In genomic region chr14:54773171-54774006, GRCh38 we compare ENCODE assay signal across 8 cellular contexts.
DNase-seq lines count a peak whose midpoint lies in the region; ATAC-seq and TF ChIP-seq lines count a peak whose summit lies in the region.

No MANE protein-coding gene starts in this region.

- H3K4me1 Mint-ChIP-seq in activated naive CD8-positive, alpha-beta T cell treated with anti-CD3 and anti-CD28 coated beads for 36 hours: peaks cover 43% of the 10 kb centered on the region
- no peaks in the 10 kb centered on the region for H3K4me1 Mint-ChIP-seq in glutamatergic neuron (ENCODE audit: low read depth, unreplicated experiment)
- peaks cover 53% of the 10 kb centered on the region for H3K4me1 Mint-ChIP-seq in osteocyte (ENCODE audit: unreplicated experiment)

- no peaks in the 10 kb centered on the region for H3K9me3 ChIP-seq in SK-N-MC (ENCODE audit: low read depth, low read length)
- H3K9me3 ChIP-seq in tibial artery: no peaks in the 10 kb centered on the region

- peak overlapping the region; percentile 82 for H3K27ac Mint-ChIP-seq in activated naive CD8-positive, alpha-beta T cell treated with anti-CD3 and anti-CD28 coated beads for 36 hours
- no peak overlapping the region for H3K27ac Mint-ChIP-seq in glutamatergic neuron (ENCODE audit: unreplicated experiment)
- peak overlapping the region; percentile 96 for H3K27ac Mint-ChIP-seq in osteocyte (ENCODE audit: unreplicated experiment)

- H3K36me3 ChIP-seq in SK-N-MC (ENCODE audit: insufficient read depth, low read length): no peaks in the 10 kb centered on the region
- peaks cover 0 to 17% (median 11%) of the 10 kb centered on the region in 3 donors for H3K36me3 ChIP-seq in tibial artery

- peak; percentile 60 for ATAC-seq in GM21737 (IDR thresholded peaks at IDR 0.05; ENCODE audit: unreplicated experiment)

- peaks cover 14% of the 10 kb centered on the region for H3K27me3 Mint-ChIP-seq in activated naive CD8-positive, alpha-beta T cell treated with anti-CD3 and anti-CD28 coated beads for 36 hours
- no peaks in the 10 kb centered on the region for H3K27me3 Mint-ChIP-seq in glutamatergic neuron (ENCODE audit: unreplicated experiment)
- H3K27me3 Mint-ChIP-seq in osteocyte (ENCODE audit: unreplicated experiment): no peaks in the 10 kb centered on the region

- no peaks in the 10 kb centered on the region for H3K9me3 Mint-ChIP-seq in activated naive CD8-positive, alpha-beta T cell treated with anti-CD3 and anti-CD28 coated beads for 36 hours
- peaks cover 2% of the 10 kb centered on the region for H3K9me3 Mint-ChIP-seq in glutamatergic neuron (ENCODE audit: unreplicated experiment)
- H3K9me3 Mint-ChIP-seq in osteocyte (ENCODE audit: unreplicated experiment): no peaks in the 10 kb centered on the region

- H3K9ac ChIP-seq in SK-N-MC (ENCODE audit: insufficient read length): peak overlapping the region; percentile 21

- peak; percentile 64 for TF ChIP-seq CTCF in LNCaP clone FGC (IDR thresholded peaks at IDR 0.05; ENCODE audit: control insufficient read depth, extremely low read depth, insufficient read depth)
- peak; percentile 21 for TF ChIP-seq CTCF in glutamatergic neuron (IDR thresholded peaks at IDR 0.05; ENCODE audit: partially characterized antibody, unreplicated experiment)
- peak; percentile 76 for TF ChIP-seq CTCF in osteocyte (IDR thresholded peaks at IDR 0.05)
- peak; percentile 63 to 90 for TF ChIP-seq CTCF in tibial artery (IDR thresholded peaks at IDR 0.05)

- H3K36me3 Mint-ChIP-seq in activated naive CD8-positive, alpha-beta T cell treated with anti-CD3 and anti-CD28 coated beads for 36 hours: peaks cover 12% of the 10 kb centered on the region
- H3K36me3 Mint-ChIP-seq in glutamatergic neuron (ENCODE audit: unreplicated experiment): no peaks in the 10 kb centered on the region
- peaks cover 8% of the 10 kb centered on the region for H3K36me3 Mint-ChIP-seq in osteocyte (ENCODE audit: unreplicated experiment)

- H3K4me1 ChIP-seq in tibial artery: peaks cover 0 to 88% (median 56%) of the 10 kb centered on the region in 4 donors

- peak overlapping the region; percentile 50 for H3K4me3 Mint-ChIP-seq in activated naive CD8-positive, alpha-beta T cell treated with anti-CD3 and anti-CD28 coated beads for 36 hours
- H3K4me3 Mint-ChIP-seq in glutamatergic neuron (ENCODE audit: unreplicated experiment) (no peak overlapping the region), osteocyte (ENCODE audit: unreplicated experiment) (peak overlapping the region; percentile 45)

- intact Hi-C loops in tibial artery (cut with DNase I; ENCODE audit: low total_unique reads): loop anchor here (1.0 to 5.0 kb wide), 2 partner anchors 86 to 208 kb away; no protein-coding TSS in a partner anchor

- H3K27ac ChIP-seq in SK-N-MC: peak overlapping the region; percentile 47
- peak overlapping the region; percentile 84 to 88 for H3K27ac ChIP-seq in tibial artery

- no peaks in the 10 kb centered on the region for H3K27me3 ChIP-seq in tibial artery

- H3K4me3 ChIP-seq in LNCaP clone FGC (ENCODE audit: low read depth, low read length) (no peak overlapping the region), SK-N-MC (no peak overlapping the region), tibial artery (peak overlapping the region in 1 of 2 donors; percentile 8)

- peak; percentile 80 for DNase-seq in DMS 273 treated with DMSO at 0.1 percent for 48 hours (lab: John Stamatoyannopoulos, UW)
- DNase-seq in LNCaP clone FGC (ENCODE audit: low read depth): peak; percentile 73
- DNase-seq in SK-N-MC (ENCODE audit: low read depth, low spot score): peak; percentile 68
- peak; percentile 85 for DNase-seq in activated naive CD8-positive, alpha-beta T cell treated with anti-CD3 and anti-CD28 coated beads for 36 hours
- DNase-seq in glutamatergic neuron: peak; percentile 51
- DNase-seq in osteocyte (ENCODE audit: extremely low spot score, unreplicated experiment): peak; percentile 94
- DNase-seq in tibial artery: peak; percentile 85 to 92

Comparison
In these comparisons a context has a peak if more than half of its experiments do, and no peak if none do; other contexts are left out.
1. CTCF ChIP-seq: peak in every context shown above with its lines; median percentile 76 in tibial artery; 76 in osteocyte; 64 in LNCaP clone FGC; 21 in glutamatergic neuron.